18 cellular contexts compared by ENCODE assay signal in genomic region chr21:37047079-37047478, GRCh38. TPM values are rescaled to one million over a fixed set of nuclear protein-coding genes. Genes with fewer than 3 reads are reported as not detected.
DNase-seq lines count a peak whose midpoint lies in the region; TF ChIP-seq lines count a peak whose summit lies in the region.
"Had no signal": no experiment of that assay in that cellular context is flagged by ENCODE, and none has a peak within 500 bp of the region (broad histone marks: within the 10 kb centered on the region; RNA-seq: fewer than 3 reads in every experiment).

No MANE protein-coding gene starts in this region.

- 82% methylated on average over 4 of the region's 4 CpGs; no CpG with 5 or more reads in 1 of the 2 experiments for WGBS in endodermal cell (ENCODE audit: insufficient coverage in 1 of 2, insufficient read length in 1 of 2), 2 experiments
- 51 to 80% methylated on average over 1 to 4 of the region's 4 CpGs for WGBS in transverse colon (ENCODE audit: low coverage in 1 of 2), 2 donors

- peak; percentile 22 for DNase-seq in MCF 10A (ENCODE audit: unreplicated experiment)
- DNase-seq in breast epithelium (ENCODE audit: low spot score in 2 of 2) = no peak
- DNase-seq in NCI-H2107 (lab: John Stamatoyannopoulos, UW) = peak; percentile 75
- DNase-seq in endodermal cell = peak; percentile 66
- DNase-seq in transverse colon = peak; percentile 82
- DNase-seq in NCI-H128 (lab: John Stamatoyannopoulos, UW; ENCODE audit: unreplicated experiment) = no peak
- DNase-seq in dedifferentiated amniotic fluid mesenchymal stem cell (ENCODE audit: extremely low spot score) = no peak
- DNase-seq in stimulated activated CD4-positive, alpha-beta T cell treated with anti-CD3 and anti-CD28 coated beads, Interleukin-4, amount 100 ng/mL, for 1 hour = no peak
- DNase-seq: activated CD4-positive, alpha-beta T cell treated with anti-CD3 and anti-CD28 coated beads for 1 hour; CD4-positive, CD25-positive, alpha-beta regulatory T cell; heart left ventricle; NCI-H1092; stimulated activated naive CD8-positive, alpha-beta T cell treated with anti-CD3 and anti-CD28 coated beads, Interleukin-15, Interleukin-2, amounts not matched to agents 100 U/mL and 50 U/mL, for 24 hours; T-helper 9 cell had no signal

- peaks cover 9% of the 10 kb centered on the region for H3K4me1 Mint-ChIP-seq in MCF 10A (ENCODE audit: insufficient read depth, unreplicated experiment)
- peaks cover 50% of the 10 kb centered on the region for H3K4me1 Mint-ChIP-seq in endodermal cell

- POLR2A ChIA-PET in MCF 10A (lab: Yijun Ruan, JAX) = no interaction called here

- TF ChIP-seq CTCF in MCF 10A (IDR thresholded peaks at IDR 0.05; ENCODE audit: unreplicated experiment) (no peak), breast epithelium (IDR thresholded peaks at IDR 0.05) (no peak), endodermal cell (conservative IDR thresholded peaks at IDR 0.05) (no peak), transverse colon (IDR thresholded peaks at IDR 0.05) (no peak)

- TF ChIP-seq POLR2A in breast epithelium (IDR thresholded peaks at IDR 0.05) = no peak
- TF ChIP-seq POLR2A in transverse colon (IDR thresholded peaks at IDR 0.05) = peak; percentile 57

- BruUV-seq in MCF 10A (replicated peaks; lab: Mats Ljungman, UMichigan) = no TSS peak

- no peak overlapping the region for H3K4me3 ChIP-seq in breast epithelium
- no peak overlapping the region for H3K4me3 ChIP-seq in endodermal cell (ENCODE audit: low read length)
- H3K4me3 ChIP-seq in transverse colon = no peak overlapping the region
- H3K4me3 ChIP-seq: heart left ventricle, neural progenitor cell, SK-N-MC had no signal

- H3K36me3 ChIP-seq in breast epithelium (no peaks in the 10 kb centered on the region), endodermal cell (ENCODE audit: control insufficient read depth, insufficient read depth, low read length) (no peaks in the 10 kb centered on the region), transverse colon (no peaks in the 10 kb centered on the region)
- H3K36me3 ChIP-seq: heart left ventricle, neural progenitor cell had no signal

- H3K27me3 ChIP-seq in breast epithelium (no peaks in the 10 kb centered on the region), endodermal cell (ENCODE audit: control insufficient read depth, insufficient read depth, low read length, poor library complexity, severe bottlenecking) (no peaks in the 10 kb centered on the region), transverse colon (no peaks in the 10 kb centered on the region)

- peak; percentile 66 for TF ChIP-seq EP300 in transverse colon (IDR thresholded peaks at IDR 0.05; ENCODE audit: low read depth)

- no peaks in the 10 kb centered on the region for H3K9me3 ChIP-seq in breast epithelium
- H3K9me3 ChIP-seq in endodermal cell (ENCODE audit: control insufficient read depth, low read length) = peaks cover 11% of the 10 kb centered on the region
- H3K9me3 ChIP-seq in transverse colon = no peaks in the 10 kb centered on the region
- H3K9me3 ChIP-seq: heart left ventricle had no signal

- intact Hi-C loops in MCF 10A (cut with micrococcal nuclease) (no loop called here), breast epithelium (cut with DNase I; ENCODE audit: low total_unique reads) (no loop called here), transverse colon (cut with DNase I; ENCODE audit: low total_unique reads) (no loop called here)

- H3K9me3 Mint-ChIP-seq in MCF 10A (ENCODE audit: unreplicated experiment) (no peaks in the 10 kb centered on the region), endodermal cell (peaks cover 17% of the 10 kb centered on the region)

- no peaks in the 10 kb centered on the region for H3K36me3 Mint-ChIP-seq in MCF 10A (ENCODE audit: insufficient read depth, unreplicated experiment)
- no peaks in the 10 kb centered on the region for H3K36me3 Mint-ChIP-seq in endodermal cell (ENCODE audit: low read depth)
- H3K36me3 Mint-ChIP-seq: CD4-positive, CD25-positive, alpha-beta regulatory T cell; neural progenitor cell had no signal

- no peaks in the 10 kb centered on the region for H3K4me1 ChIP-seq in breast epithelium
- peaks cover 14% of the 10 kb centered on the region for H3K4me1 ChIP-seq in endodermal cell (ENCODE audit: control insufficient read depth, insufficient read depth, low read length)
- H3K4me1 ChIP-seq in transverse colon = peaks cover 0 to 13% (median 7%) of the 10 kb centered on the region in 4 donors
- H3K4me1 ChIP-seq: heart left ventricle had no signal

- H3K27ac ChIP-seq in breast epithelium (no peak overlapping the region), endodermal cell (ENCODE audit: low read depth, low read length) (no peak overlapping the region), transverse colon (peak overlapping the region; percentile 68 to 83 (median 78))
- H3K27ac ChIP-seq: heart left ventricle, neural progenitor cell, SK-N-MC had no signal

- H3K9ac ChIP-seq in endodermal cell (ENCODE audit: extremely low read depth, low read length, poor library complexity, severe bottlenecking) = peak overlapping the region; percentile 32
- H3K9ac ChIP-seq: neural progenitor cell had no signal

- H3K27ac Mint-ChIP-seq in MCF 10A (ENCODE audit: low read depth, unreplicated experiment) (no peak overlapping the region), endodermal cell (peak overlapping the region; percentile 95)
- H3K27ac Mint-ChIP-seq: neural progenitor cell had no signal

- CTCF ChIA-PET in MCF 10A (lab: Yijun Ruan, JAX) = interaction anchor here (0.6 to 1.5 kb wide), 2 partner anchors 37 to 47 kb away, joined by 4 to 5 read pairs; no protein-coding TSS in a partner anchor

- H3K4me3 Mint-ChIP-seq in MCF 10A (ENCODE audit: unreplicated experiment) (no peak overlapping the region), endodermal cell (peak overlapping the region; percentile 3)
- H3K4me3 Mint-ChIP-seq: CD4-positive, CD25-positive, alpha-beta regulatory T cell; neural progenitor cell had no signal

- in situ Hi-C loops in transverse colon (cut with MboI; ENCODE audit: low pct_ligation_motif_present in 1 of 4, low pct_unique_long_range_greater_than_20kb in 1 of 4, low sequenced_read_pairs in 3 of 4) = no loop called here

- no peaks in the 10 kb centered on the region for H3K27me3 Mint-ChIP-seq in MCF 10A (ENCODE audit: insufficient read depth, unreplicated experiment)
- peaks cover 53% of the 10 kb centered on the region for H3K27me3 Mint-ChIP-seq in endodermal cell (ENCODE audit: insufficient read depth)
- H3K27me3 Mint-ChIP-seq: CD4-positive, CD25-positive, alpha-beta regulatory T cell had no signal

RNA-seq across cellular contexts. Expression of gene PIGP, which starts 25.8 kb away (rescaled TPM):
- total RNA-seq in MCF 10A (2022) (25.1 and 29.8 TPM in 2 replicates), breast epithelium (10 to 100 TPM; 14.7 to 29.6 (median 25.5) TPM), endodermal cell (10 to 100 TPM; 28.3 to 29.4 TPM), transverse colon (10 to 100 TPM in 1 of 4 donors, 1 to 10 TPM in 2, under 1 TPM in 1; 0.80 to 10.2 (median 7.6) TPM)
- 26.5 TPM for polyA plus RNA-seq in endodermal cell (2013, experiment 1 of 2)
- 21.5 TPM for polyA plus RNA-seq in endodermal cell (2013, experiment 2 of 2)

RNA-seq across cellular contexts. Expression of gene TTC3, which starts 26.0 kb away (rescaled TPM):
- 74.4 and 84.4 TPM in 2 replicates for total RNA-seq in MCF 10A (2022)
- 100 to 1,000 TPM; 179 to 269 (median 249) TPM for total RNA-seq in breast epithelium
- 100 to 1,000 TPM; 184 to 273 TPM for total RNA-seq in endodermal cell
- polyA plus RNA-seq in endodermal cell (2013, experiment 1 of 2) = 237 TPM
- polyA plus RNA-seq in endodermal cell (2013, experiment 2 of 2) = 243 TPM
- total RNA-seq in transverse colon = 100 to 1,000 TPM in 3 of 4 donors, 10 to 100 TPM in 1; 84.0 to 247 (median 146) TPM

RNA-seq across cellular contexts. Expression of gene RIPPLY3, which starts 40.6 kb away (rescaled TPM):
- total RNA-seq in MCF 10A (2022) (not detected in 2 replicates), breast epithelium (under 1 TPM in 2 of 3 donors, not detected in 1; 0.16 to 0.44 TPM), endodermal cell (10 to 100 TPM; 15.6 to 28.0 TPM), transverse colon (under 1 TPM in 1 of 4 donors, not detected in 3; 0.27 TPM)
- 10.3 TPM for polyA plus RNA-seq in endodermal cell (2013, experiment 1 of 2)
- 11.4 TPM for polyA plus RNA-seq in endodermal cell (2013, experiment 2 of 2)
- total RNA-seq: cardiac septum; CD4-positive, CD25-positive, alpha-beta regulatory T cell; heart left ventricle; pulmonary artery endothelial cell had no signal
- polyA plus RNA-seq: CD4-positive, CD25-positive, alpha-beta regulatory T cell; heart left ventricle had no signal

Comparison
In these comparisons a context has a peak if more than half of its experiments do, and no peak if none do; other contexts are left out.
1. DNase-seq: peak in MCF 10A (single experiment), NCI-H2107 (single experiment), endodermal cell (single experiment) and transverse colon (single experiment); none in breast epithelium (0 of 2), NCI-H128 (single experiment), dedifferentiated amniotic fluid mesenchymal stem cell (single experiment) and stimulated activated CD4-positive, alpha-beta T cell treated with anti-CD3 and anti-CD28 coated beads, Interleukin-4, amount 100 ng/mL, for 1 hour (single experiment).
2. H3K27ac ChIP-seq: peak in transverse colon (4 of 4); none in breast epithelium (0 of 2) and endodermal cell (single experiment).
3. RNA of gene RIPPLY3, which starts 40.6 kb away (total RNA-seq): 15.6 to 28.0 TPM in endodermal cell; 0.16 to 0.44 TPM in breast epithelium, not detected in MCF 10A and 0.27 TPM in transverse colon; every median in the first group is over 10 times any median in the second.